10 cellular contexts compared by ENCODE assay signal in the genomic region with DNA sequence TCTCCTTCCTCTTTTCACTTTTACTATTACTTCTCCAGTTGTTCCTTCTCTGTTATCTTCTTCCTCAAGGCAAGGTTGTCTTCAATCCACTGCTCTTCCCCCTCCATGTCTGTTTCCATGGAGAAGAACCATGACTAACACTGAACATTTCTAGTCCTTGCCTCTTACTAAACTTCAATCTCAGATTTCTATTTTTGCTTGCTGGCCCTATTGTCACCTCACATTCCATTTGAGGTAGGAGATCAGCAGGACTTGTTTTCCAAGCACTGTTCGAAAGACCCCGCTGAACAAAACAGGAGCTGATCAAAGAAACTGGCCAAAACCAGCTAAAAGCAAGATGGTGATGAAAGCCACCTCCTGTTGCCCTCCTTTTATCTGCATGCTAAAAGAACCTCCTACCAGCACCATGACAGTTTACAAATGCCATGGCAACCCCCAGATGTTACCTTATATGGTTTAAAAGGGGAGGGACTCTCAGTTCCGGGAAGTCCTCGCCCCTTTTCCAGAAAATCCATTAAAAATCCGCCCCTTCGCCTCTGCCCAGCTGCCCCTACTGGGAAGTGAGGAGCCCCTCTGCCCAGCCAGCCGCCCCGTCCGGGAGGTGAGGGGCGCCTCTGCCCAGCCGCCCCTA. TPM values are rescaled to one million over a fixed set of nuclear protein-coding genes. Genes with fewer than 3 reads are reported as not detected.
A peak's percentile ranks its signal among the peaks of the same experiment; 100 is the strongest.
DNase-seq lines count a peak whose midpoint lies in the region; ATAC-seq, FAIRE-seq and TF ChIP-seq lines count a peak whose summit lies in the region.
"Had no signal": no experiment of that assay in that cellular context is flagged by ENCODE, and none has a peak within 500 bp of the region (broad histone marks: within the 10 kb centered on the region; RNA-seq: fewer than 3 reads in every experiment).

No MANE protein-coding gene starts in this region.

- no peaks in the 10 kb centered on the region; the same call in 1 of the 2 replicates for H3K79me2 ChIP-seq in H9 (ENCODE audit: insufficient read depth, low read length)

- no peaks in the 10 kb centered on the region for H3K79me1 ChIP-seq in H9 (ENCODE audit: insufficient read depth, low read depth, low read length, poor library complexity, severe bottlenecking)

- no peak overlapping the region for H2BK15ac ChIP-seq in H9 (ENCODE audit: low read depth, low read length)

- H3K4me2 ChIP-seq in H9 (ENCODE audit: insufficient read depth, insufficient read length, low read length): no peak overlapping the region

- H3K36me3 Mint-ChIP-seq in H9 (ENCODE audit: insufficient read depth in 1 of 3, low read depth in 3 of 3) (peaks cover 32 to 43% (median 33%) of the 10 kb centered on the region in 3 experiments), WTC11 (peaks cover 36% of the 10 kb centered on the region)

- H3K36me3 ChIP-seq in iPS-20b (ENCODE audit: insufficient read depth, low read depth, low read length): peaks cover 9% of the 10 kb centered on the region; the same call in 1 of the 2 replicates
- peaks cover 0 to 2% of the 10 kb centered on the region in 2 donors for H3K36me3 ChIP-seq in small intestine (ENCODE audit: control insufficient read depth in 2 of 2, insufficient read depth in 2 of 2, low read length in 2 of 2)

- H3K23ac ChIP-seq in H9 (ENCODE audit: insufficient read length, low read depth, low read length): no peak overlapping the region

- H3K4me3 ChIP-seq in AG04450 (ENCODE audit: low read depth, low read length) (no peak overlapping the region), iPS-20b (ENCODE audit: low read length) (no peak overlapping the region), small intestine (ENCODE audit: low read depth in 1 of 2, low read length in 2 of 2) (no peak overlapping the region)
- H3K4me3 ChIP-seq: mucosa of descending colon had no signal

- H4K5ac ChIP-seq in H9 (ENCODE audit: insufficient read length, low read depth, low read length): no peak overlapping the region

- H2BK120ac ChIP-seq in H9 (ENCODE audit: low read depth, low read length, poor library complexity, severe bottlenecking): no peak overlapping the region

- no peak overlapping the region for H3T11ph ChIP-seq in H9 (ENCODE audit: low read length)

- H3K27me3 Mint-ChIP-seq in H9 (ENCODE audit: low read depth) (no peaks in the 10 kb centered on the region), WTC11 (ENCODE audit: low read depth) (no peaks in the 10 kb centered on the region)

- no peak overlapping the region for H2BK5ac ChIP-seq in H9 (ENCODE audit: insufficient read length, low read length)

- H2AFZ ChIP-seq in H9 (ENCODE audit: low read length): no peak overlapping the region

- H3K27me3 ChIP-seq in AG04450 (ENCODE audit: control insufficient read depth, insufficient read depth, low read length): no peaks in the 10 kb centered on the region
- H3K27me3 ChIP-seq in H9 (ENCODE audit: insufficient read depth, low read length): no peaks in the 10 kb centered on the region
- no peaks in the 10 kb centered on the region for H3K27me3 ChIP-seq in iPS-20b (ENCODE audit: insufficient read depth, low read length)
- H3K27me3 ChIP-seq in small intestine (ENCODE audit: control insufficient read depth in 2 of 2, insufficient read depth in 2 of 2, low read length in 2 of 2): no peaks in the 10 kb centered on the region

- no peak overlapping the region for H2BK12ac ChIP-seq in H9 (ENCODE audit: insufficient read length, low read depth, low read length)

- H3K9me3 Mint-ChIP-seq in H9 (peaks cover 4 to 5% of the 10 kb centered on the region in 2 experiments; a peak in 3 of 5 replicates), WTC11 (peaks cover 15% of the 10 kb centered on the region)

- no peak overlapping the region for H3K56ac ChIP-seq in H9 (ENCODE audit: insufficient read length, low read depth, low read length)

- no peak overlapping the region for H3K4ac ChIP-seq in H9 (ENCODE audit: low read depth, low read length)

- H3K4me3 Mint-ChIP-seq in H9: no peak overlapping the region
- no peak overlapping the region for H3K4me3 Mint-ChIP-seq in WTC11

- no peaks in the 10 kb centered on the region for H3K23me2 ChIP-seq in H9 (ENCODE audit: insufficient read length, low read depth, low read length, poor library complexity, severe bottlenecking)

- H3K9me3 ChIP-seq in AG04450 (ENCODE audit: control insufficient read depth, insufficient read depth, low read length) (no peaks in the 10 kb centered on the region), H9 (ENCODE audit: control insufficient read depth, low read depth, low read length) (no peaks in the 10 kb centered on the region), iPS-20b (ENCODE audit: insufficient read depth, low read depth, low read length) (no peaks in the 10 kb centered on the region), small intestine (ENCODE audit: control insufficient read depth, low read depth) (no peaks in the 10 kb centered on the region)
- H3K9me3 ChIP-seq: mucosa of descending colon had no signal

- H3K4me1 ChIP-seq in H9 (ENCODE audit: insufficient read depth, low read length) (no peaks in the 10 kb centered on the region), iPS-20b (ENCODE audit: insufficient read depth, low read length) (no peaks in the 10 kb centered on the region; the same call in 1 of the 2 replicates), small intestine (ENCODE audit: control insufficient read depth in 2 of 2, insufficient read depth in 1 of 2, low read depth in 1 of 2, low read length in 1 of 2) (peaks cover 2 to 4% of the 10 kb centered on the region in 2 donors)

- no peaks in the 10 kb centered on the region for H4K20me1 ChIP-seq in H9 (ENCODE audit: control insufficient read depth, insufficient read depth, insufficient read length)

- H4K8ac ChIP-seq in H9 (replicated peaks; ENCODE audit: insufficient read length, low read depth, low read length): no peak overlapping the region

- H3K4me1 Mint-ChIP-seq in H9 (peaks cover 10 to 26% of the 10 kb centered on the region in 2 experiments), WTC11 (peaks cover 10% of the 10 kb centered on the region)

- H3K27ac ChIP-seq in AG04450 (ENCODE audit: low read depth, low read length) (peak overlapping the region; percentile 70), H9 (ENCODE audit: insufficient read length, low read depth, low read length) (peak overlapping the region; percentile 21), iPS-20b (ENCODE audit: low read length) (no peak overlapping the region), small intestine (ENCODE audit: low read depth in 1 of 2, low read length in 1 of 2) (no peak overlapping the region)

- H3K9ac ChIP-seq in H9 (ENCODE audit: extremely low read depth, insufficient read length, low read length) (no peak overlapping the region), iPS-20b (ENCODE audit: low read depth, low read length) (peak overlapping the region; percentile 16; the same call in 1 of the 2 replicates)

- peak overlapping the region; percentile 1 to 96 (median 46); a peak in 5 of 7 replicates for H3K27ac Mint-ChIP-seq in H9
- peak overlapping the region; percentile 91 for H3K27ac Mint-ChIP-seq in WTC11

- H2BK20ac ChIP-seq in H9 (ENCODE audit: low read depth, low read length, poor library complexity, severe bottlenecking): no peak overlapping the region

- H2AK5ac ChIP-seq in H9 (ENCODE audit: insufficient read length, low read length): no peak overlapping the region

- no peak overlapping the region for H3K14ac ChIP-seq in H9 (ENCODE audit: insufficient read depth, low read length)

- no CpG with 5 or more reads among the region's 11 CpGs for WGBS in H9 (ENCODE audit: extremely low coverage, insufficient read length, low lambda C conversion rate)
- WGBS in small intestine, 3 donors: 96 to 98% (median 97%) methylated on average over 9 to 11 of the region's 11 CpGs

- no peak for FAIRE-seq in small intestine (lab: Jason Lieb, UNC)
- FAIRE-seq: colon had no signal

- ATAC-seq in WTC11 (peak; percentile 90), GM21786 (IDR thresholded peaks at IDR 0.05; ENCODE audit: unreplicated experiment) (no peak)
- ATAC-seq: mucosa of descending colon had no signal

- H4K91ac ChIP-seq in H9 (ENCODE audit: insufficient read length, low read depth, low read length): no peak overlapping the region

- POLR2A ChIA-PET in AG04450 (lab: Yijun Ruan, JAX): no interaction called here
- POLR2A ChIA-PET in WTC11 (lab: Charles Lee): no interaction called here

- DNase-seq in AG04450 (ENCODE audit: low read depth, low spot score) (no peak), H9 (peak; percentile 36), WTC11 (ENCODE audit: low spot score) (peak; percentile 13), middle frontal gyrus (ENCODE audit: extremely low spot score, low spot score) (no peak), T-helper 1 cell (no peak), small intestine (no peak)
- DNase-seq: mucosa of descending colon had no signal

- TF ChIP-seq CTCF in AG04450 (IDR thresholded peaks at IDR 0.05; ENCODE audit: low read depth, low read length) (no peak), H9 (conservative IDR thresholded peaks at IDR 0.05) (no peak), WTC11 (IDR thresholded peaks at IDR 0.05) (no peak)

- peak overlapping the region; percentile 76 for H3K18ac ChIP-seq in H9 (ENCODE audit: insufficient read length, low read depth, low read length)

- CTCF ChIA-PET in AG04450 (lab: Charles Lee) (no interaction called here), WTC11 (lab: Charles Lee) (no interaction called here)

TF ChIP-seq in WTC11, 78 proteins besides CTCF, POLR2A, EP300 and RAD21 (continues in another document):
- TF ChIP-seq E2F1 (CRISPR knock-in tag; IDR thresholded peaks at IDR 0.05) (no peak), NFE2L1 (CRISPR knock-in tag; IDR thresholded peaks at IDR 0.05) (no peak)

RNA-seq across cellular contexts. Expression of gene GON4L, which starts 22.6 kb away (rescaled TPM):
- polyA plus RNA-seq in AG04450 (2011; rRNA removed) (22.3 and 24.5 TPM in 2 replicates), small intestine (10 to 100 TPM; 15.3 to 25.7 (median 18.4) TPM)
- polyA minus RNA-seq in AG04450 (2011; rRNA and poly(A)+ RNA removed): 38.8 and 43.6 TPM in 2 replicates
- total RNA-seq in H9 (2021) (50.2 and 53.4 TPM in 2 replicates), WTC11 (2021) (44.6 to 54.4 TPM (median 46.6 TPM) in 3 replicates)

RNA-seq across cellular contexts. Expression of gene SYT11, which starts 25.0 kb away (rescaled TPM):
- polyA plus RNA-seq in AG04450 (2011; rRNA removed): 44.8 and 49.0 TPM in 2 replicates
- polyA minus RNA-seq in AG04450 (2011; rRNA and poly(A)+ RNA removed): 52.2 and 55.1 TPM in 2 replicates
- total RNA-seq in H9 (2021): 0.28 and 0.39 TPM in 2 replicates
- total RNA-seq in WTC11 (2021): 6.1 to 8.9 TPM (median 7.5 TPM) in 3 replicates
- 10 to 100 TPM in 1 of 3 donors, under 1 TPM in 1, not detected in 1; 0.54 to 12.9 TPM for polyA plus RNA-seq in small intestine

Comparison
In these comparisons a context has a peak if more than half of its experiments do, and no peak if none do; other contexts are left out.
1. DNase-seq: peak in H9 (single experiment) and WTC11 (single experiment); none in AG04450 (single experiment), middle frontal gyrus (single experiment), T-helper 1 cell (0 of 5) and small intestine (single experiment).
2. H3K27ac ChIP-seq: peak in AG04450 (single experiment) and H9 (single experiment); none in iPS-20b (single experiment) and small intestine (0 of 2).